Comparison of ENCODE assay signal across 30 cellular contexts in the genomic region with DNA sequence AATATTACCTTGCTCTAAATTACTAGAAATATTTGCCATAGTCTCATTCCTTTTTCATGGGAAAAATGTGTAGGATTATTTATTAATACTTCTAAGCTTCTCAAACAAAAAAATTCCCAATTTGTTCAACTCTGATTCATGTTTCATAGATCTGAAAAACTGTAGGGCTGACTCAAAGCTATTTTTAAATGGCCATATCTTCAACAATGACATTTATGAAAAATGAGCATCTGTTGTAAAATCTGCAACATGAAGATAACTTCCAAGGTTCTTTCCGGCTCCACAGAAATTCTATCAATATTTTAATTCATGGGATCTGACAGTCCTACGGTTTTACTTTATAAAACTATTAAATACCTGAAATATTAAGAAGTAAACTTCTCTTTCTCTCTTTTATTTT.
"Had no signal": no experiment of that assay in that cellular context is flagged by ENCODE, and none has a peak within 500 bp of the region (broad histone marks: within the 10 kb centered on the region; RNA-seq: fewer than 3 reads in every experiment).

No MANE protein-coding gene starts in this region.

- H3K9me3 ChIP-seq: breast epithelium, colonic mucosa had no signal

- H3K9me3 Mint-ChIP-seq: activated CD4-positive, alpha-beta memory T cell treated with anti-CD3 and anti-CD28 coated beads, Interleukin-2, amount 10 ng/mL, durations not matched to agents 7 days and 5 days; activated CD4-positive, alpha-beta T cell treated with anti-CD3 and anti-CD28 coated beads, Interleukin-2, amount 10 ng/mL, durations not matched to agents 7 days and 5 days; activated T-cell treated with anti-CD3 and anti-CD28 coated beads, Interleukin-2, amount 50 U/mL, for 24 hours had no signal

- H3K36me3 Mint-ChIP-seq: activated naive CD8-positive, alpha-beta T cell; brain; WTC11 had no signal

- H3K27me3 ChIP-seq: breast epithelium, cardiac muscle cell, colonic mucosa, esophagus squamous epithelium, heart left ventricle had no signal

- H3K27ac ChIP-seq: breast epithelium, cardiac muscle cell, colonic mucosa, epithelial cell of prostate, esophagus squamous epithelium, heart left ventricle, VCaP had no signal

- DNase-seq: activated CD4-positive, alpha-beta memory T cell treated with anti-CD3 and anti-CD28 coated beads, Interleukin-2, amount 10 ng/mL, durations not matched to agents 7 days and 5 days; activated CD4-positive, alpha-beta T cell treated with anti-CD3 and anti-CD28 coated beads for 1 hour; activated CD4-positive, alpha-beta T cell treated with anti-CD3 and anti-CD28 coated beads for 4 hours; activated CD4-positive, alpha-beta T cell treated with anti-CD3 and anti-CD28 coated beads, Interleukin-2, amount 10 ng/mL, durations not matched to agents 7 days and 5 days; activated CD4-positive, alpha-beta T cell treated with anti-CD3 and anti-CD28 coated beads, Interleukin-2, amount 50 U/mL, for 4 hours; activated CD8-positive, alpha-beta memory T cell treated with anti-CD3 and anti-CD28 coated beads, Interleukin-2, amount 50 U/mL, for 48 hours; activated gamma-delta T cell treated with Interleukin-2 at 50 U/mL for 16 hours; activated naive CD4-positive, alpha-beta T cell treated with anti-CD3 and anti-CD28 coated beads, Interleukin-2, amount 50 U/mL, for 16 hours; activated naive CD4-positive, alpha-beta T cell treated with Interleukin-2 at 50 U/mL for 16 hours; activated T-cell treated with anti-CD3 and anti-CD28 coated beads for 4 hours; activated T-cell treated with anti-CD3 and anti-CD28 coated beads, Interleukin-2, amount 50 U/mL, for 24 hours; activated T-cell treated with anti-CD3 and anti-CD28 coated beads, Interleukin-2, amount 50 U/mL, for 72 hours; amygdala; aorta; central memory CD4-positive, alpha-beta T cell; cerebellar nuclear complex; colonic mucosa; effector CD8-positive, alpha-beta T cell; esophagus squamous epithelium; foreskin fibroblast; glutamatergic neuron; heart left ventricle; T-helper 2 cell had no signal

- H3K4me3 Mint-ChIP-seq: activated CD4-positive, alpha-beta memory T cell treated with anti-CD3 and anti-CD28 coated beads, Interleukin-2, amount 10 ng/mL, durations not matched to agents 7 days and 5 days; activated CD4-positive, alpha-beta T cell treated with anti-CD3 and anti-CD28 coated beads, Interleukin-2, amount 10 ng/mL, durations not matched to agents 7 days and 5 days; activated naive CD8-positive, alpha-beta T cell; activated T-cell treated with anti-CD3 and anti-CD28 coated beads, Interleukin-2, amount 50 U/mL, for 24 hours; activated T-cell treated with anti-CD3 and anti-CD28 coated beads, Interleukin-2, amount 50 U/mL, for 72 hours; brain; WTC11 had no signal

- H3K4me1 Mint-ChIP-seq: activated CD4-positive, alpha-beta memory T cell treated with anti-CD3 and anti-CD28 coated beads, Interleukin-2, amount 10 ng/mL, durations not matched to agents 7 days and 5 days; activated CD4-positive, alpha-beta T cell treated with anti-CD3 and anti-CD28 coated beads, Interleukin-2, amount 10 ng/mL, durations not matched to agents 7 days and 5 days; brain; WTC11 had no signal

- H3K27me3 Mint-ChIP-seq: activated CD4-positive, alpha-beta memory T cell treated with anti-CD3 and anti-CD28 coated beads, Interleukin-2, amount 10 ng/mL, durations not matched to agents 7 days and 5 days; activated naive CD8-positive, alpha-beta T cell; activated T-cell treated with anti-CD3 and anti-CD28 coated beads, Interleukin-2, amount 50 U/mL, for 24 hours had no signal

- ATAC-seq: activated T-cell treated with anti-CD3 and anti-CD28 coated beads, Interleukin-2, amount 50 U/mL, for 72 hours; heart left ventricle; WTC11 had no signal

- H3K4me1 ChIP-seq: breast epithelium, colonic mucosa, esophagus squamous epithelium had no signal

- H3K36me3 ChIP-seq: breast epithelium, cardiac muscle cell, colonic mucosa, esophagus squamous epithelium, heart left ventricle had no signal

- H3K27ac Mint-ChIP-seq: activated CD4-positive, alpha-beta memory T cell treated with anti-CD3 and anti-CD28 coated beads, Interleukin-2, amount 10 ng/mL, durations not matched to agents 7 days and 5 days; activated CD4-positive, alpha-beta T cell treated with anti-CD3 and anti-CD28 coated beads, Interleukin-2, amount 10 ng/mL, durations not matched to agents 7 days and 5 days; activated naive CD8-positive, alpha-beta T cell; activated T-cell treated with anti-CD3 and anti-CD28 coated beads, Interleukin-2, amount 50 U/mL, for 24 hours; activated T-cell treated with anti-CD3 and anti-CD28 coated beads, Interleukin-2, amount 50 U/mL, for 72 hours; brain; WTC11 had no signal

- H3K4me3 ChIP-seq: breast epithelium, cardiac muscle cell, colonic mucosa, esophagus squamous epithelium, heart left ventricle had no signal
